Comparison of ENCODE assay signal across 16 cellular contexts in genomic region chr11:68506908-68507307, GRCh38. TPM values are rescaled to one million over a fixed set of nuclear protein-coding genes. Genes with fewer than 3 reads are reported as not detected.
DNase-seq lines count a peak whose midpoint lies in the region; ATAC-seq and TF ChIP-seq lines count a peak whose summit lies in the region.
"Had no signal": no experiment of that assay in that cellular context is flagged by ENCODE, and none has a peak within 500 bp of the region (broad histone marks: within the 10 kb centered on the region; RNA-seq: fewer than 3 reads in every experiment).

No MANE protein-coding gene starts in this region.

- H3K36me3 ChIP-seq in Panc1 (ENCODE audit: control insufficient read depth, insufficient read depth, low read length) = no peaks in the 10 kb centered on the region
- H3K36me3 ChIP-seq: thoracic aorta had no signal

- H3K4me1 Mint-ChIP-seq in immature natural killer cell = peaks cover 82 to 96% of the 10 kb centered on the region in 2 donors
- H3K4me1 Mint-ChIP-seq in activated CD4-positive, alpha-beta T cell treated with anti-CD3 and anti-CD28 coated beads, Interleukin-2, amount 10 ng/mL, durations not matched to agents 24 days and 14 days = peaks cover 40% of the 10 kb centered on the region
- H3K4me1 Mint-ChIP-seq in activated T-cell treated with anti-CD3 and anti-CD28 coated beads, Interleukin-2, amount 50 U/mL, for 24 hours (ENCODE audit: low read depth) = peaks cover 70% of the 10 kb centered on the region

- peak overlapping the region in 3 of 6 donors; percentile 5 to 37 (median 32) for H3K27ac Mint-ChIP-seq in immature natural killer cell
- no peak overlapping the region for H3K27ac Mint-ChIP-seq in activated CD4-positive, alpha-beta T cell treated with anti-CD3 and anti-CD28 coated beads, Interleukin-2, amount 10 ng/mL, durations not matched to agents 24 days and 14 days
- no peak overlapping the region for H3K27ac Mint-ChIP-seq in activated T-cell treated with anti-CD3 and anti-CD28 coated beads, Interleukin-2, amount 50 U/mL, for 24 hours

- peak overlapping the region; percentile 4 to 42 (median 24) for H3K4me3 Mint-ChIP-seq in immature natural killer cell
- H3K4me3 Mint-ChIP-seq in activated CD4-positive, alpha-beta T cell treated with anti-CD3 and anti-CD28 coated beads, Interleukin-2, amount 10 ng/mL, durations not matched to agents 24 days and 14 days = no peak overlapping the region
- no peak overlapping the region for H3K4me3 Mint-ChIP-seq in activated T-cell treated with anti-CD3 and anti-CD28 coated beads, Interleukin-2, amount 50 U/mL, for 24 hours

- TF ChIP-seq CTCF in Panc1 (IDR thresholded peaks at IDR 0.05) = peak; percentile 15; the same call in 1 of the 2 replicates

- intact Hi-C loops in Panc1 (cut with micrococcal nuclease; ENCODE audit: unreplicated experiment) = no loop called here
- intact Hi-C loops in activated CD4-positive, alpha-beta T cell treated with anti-CD3 and anti-CD28 coated beads, Interleukin-2, amount 10 ng/mL, durations not matched to agents 24 days and 14 days (cut with micrococcal nuclease) = no loop called here

- H3K9me3 Mint-ChIP-seq in immature natural killer cell = no peaks in the 10 kb centered on the region
- no peaks in the 10 kb centered on the region for H3K9me3 Mint-ChIP-seq in activated CD4-positive, alpha-beta T cell treated with anti-CD3 and anti-CD28 coated beads, Interleukin-2, amount 10 ng/mL, durations not matched to agents 24 days and 14 days
- no peaks in the 10 kb centered on the region for H3K9me3 Mint-ChIP-seq in activated T-cell treated with anti-CD3 and anti-CD28 coated beads, Interleukin-2, amount 50 U/mL, for 24 hours

- ATAC-seq in Panc1 = no peak
- no peak for ATAC-seq in HG03196 (IDR thresholded peaks at IDR 0.05; ENCODE audit: unreplicated experiment)
- ATAC-seq: left ventricle myocardium superior had no signal

- no peaks in the 10 kb centered on the region for H3K27me3 ChIP-seq in Panc1 (ENCODE audit: control insufficient read depth, insufficient read depth, low read length)

- H3K4me1 ChIP-seq in Panc1 (ENCODE audit: control insufficient read depth, insufficient read depth, low read length) = peaks cover 43% of the 10 kb centered on the region

- in situ Hi-C loops in Panc1 (cut with HindIII; ENCODE audit: low pct_unique_long_range_greater_than_20kb, low sequenced_read_pairs) = no loop called here

- H3K9me3 ChIP-seq in Panc1 (ENCODE audit: control insufficient read depth, insufficient read depth, low read depth, low read length) = no peaks in the 10 kb centered on the region
- H3K9me3 ChIP-seq: thoracic aorta had no signal

- no TSS peak for BruUV-seq in Panc1 (replicated peaks; lab: Mats Ljungman, UMichigan)

- DNase-seq in DMS 273 (lab: John Stamatoyannopoulos, UW; ENCODE audit: unreplicated experiment) (peak; percentile 14), DMS 273 treated with DMSO at 0.1 percent for 48 hours (lab: John Stamatoyannopoulos, UW) (no peak), HEK293T (ENCODE audit: extremely low spot score) (peak; percentile 21), Panc1 (ENCODE audit: low read depth, low spot score) (no peak), immature natural killer cell (no peak)
- no peak for DNase-seq in activated CD4-positive, alpha-beta T cell treated with anti-CD3 and anti-CD28 coated beads, Interleukin-2, amount 10 ng/mL, durations not matched to agents 24 days and 14 days
- no peak for DNase-seq in activated T-cell treated with anti-CD3 and anti-CD28 coated beads, Interleukin-2, amount 50 U/mL, for 24 hours
- DNase-seq: activated CD4-positive, CD25-positive, alpha-beta regulatory T cell treated with anti-CD3 and anti-CD28 coated beads, Interleukin-2, amount 50 U/mL, for 72 hours; activated T-cell treated with anti-CD3 and anti-CD28 coated beads, Interleukin-2, amount 50 U/mL, for 48 hours; effector memory CD4-positive, alpha-beta T cell; left ventricle myocardium superior; NCI-H1048; NCI-H774 had no signal

- no peak overlapping the region for H3K4me3 ChIP-seq in Panc1 (ENCODE audit: low read depth in 2 of 2, low read length in 2 of 2)
- H3K4me3 ChIP-seq: thoracic aorta had no signal

- H3K27ac ChIP-seq in Panc1 (ENCODE audit: low read length) = no peak overlapping the region
- H3K27ac ChIP-seq: 22Rv1, thoracic aorta had no signal

- H3K27me3 Mint-ChIP-seq in immature natural killer cell (ENCODE audit: low read depth in 3 of 3) = peaks cover 0 to 1% (median 0%) of the 10 kb centered on the region in 3 donors
- H3K27me3 Mint-ChIP-seq in activated CD4-positive, alpha-beta T cell treated with anti-CD3 and anti-CD28 coated beads, Interleukin-2, amount 10 ng/mL, durations not matched to agents 24 days and 14 days = no peaks in the 10 kb centered on the region
- H3K27me3 Mint-ChIP-seq in activated T-cell treated with anti-CD3 and anti-CD28 coated beads, Interleukin-2, amount 50 U/mL, for 24 hours = no peaks in the 10 kb centered on the region

- POLR2A ChIA-PET in HEK293T (lab: Yijun Ruan, JAX) (interaction anchor here (1.1 kb wide), 1 partner anchor 45 kb away, joined by 3 read pairs; no protein-coding TSS in a partner anchor), Panc1 (lab: Charles Lee) (no interaction called here)

- CTCF ChIA-PET in HEK293T (lab: Yijun Ruan, JAX) (no interaction called here), Panc1 (lab: Charles Lee) (interaction anchor here (0.6 kb wide), 1 partner anchor 79 kb away, joined by 7 read pairs; no protein-coding TSS in a partner anchor)

- peaks cover 0 to 1% (median 0%) of the 10 kb centered on the region in 3 donors for H3K36me3 Mint-ChIP-seq in immature natural killer cell
- peaks cover 19% of the 10 kb centered on the region for H3K36me3 Mint-ChIP-seq in activated CD4-positive, alpha-beta T cell treated with anti-CD3 and anti-CD28 coated beads, Interleukin-2, amount 10 ng/mL, durations not matched to agents 24 days and 14 days (ENCODE audit: low read depth)
- H3K36me3 Mint-ChIP-seq in activated T-cell treated with anti-CD3 and anti-CD28 coated beads, Interleukin-2, amount 50 U/mL, for 24 hours (ENCODE audit: low read depth) = peaks cover 54% of the 10 kb centered on the region

TF ChIP-seq in HEK293T, 16 proteins besides CTCF, POLR2A, EP300 and RAD21:
- TF ChIP-seq SP1 (IDR thresholded peaks at IDR 0.05) (no peak), ZNF384 (IDR thresholded peaks at IDR 0.05) (no peak), FOXM1 (IDR thresholded peaks at IDR 0.05; ENCODE audit: borderline replicate concordance) (no peak), ELF4 (IDR thresholded peaks at IDR 0.05) (no peak), LEF1 (IDR thresholded peaks at IDR 0.05; ENCODE audit: borderline replicate concordance) (no peak), FOXK2 (IDR thresholded peaks at IDR 0.05) (no peak), ARNT (IDR thresholded peaks at IDR 0.05) (no peak), NFRKB (IDR thresholded peaks at IDR 0.05) (no peak), L3MBTL2 (conservative IDR thresholded peaks at IDR 0.05) (no peak), BHLHE40 (IDR thresholded peaks at IDR 0.05; ENCODE audit: borderline replicate concordance) (no peak), PKNOX1 (IDR thresholded peaks at IDR 0.05) (no peak), FOXA1 (IDR thresholded peaks at IDR 0.05) (no peak), TARDBP (IDR thresholded peaks at IDR 0.05) (no peak), HDGF (IDR thresholded peaks at IDR 0.05; ENCODE audit: borderline replicate concordance) (no peak)

RNA-seq across cellular contexts. Expression of gene PPP6R3, which starts 46.4 kb away (rescaled TPM):
- total RNA-seq in Panc1 (2021; ENCODE audit: unreplicated experiment) = 163 TPM
- 112 TPM for polyA plus RNA-seq in Panc1 (2012; ENCODE audit: insufficient read length)
- polyA plus RNA-seq in immature natural killer cell = 10 to 100 TPM; 18.2 to 48.4 (median 29.8) TPM
- total RNA-seq in activated CD4-positive, alpha-beta T cell treated with anti-CD3 and anti-CD28 coated beads, Interleukin-2, amount 10 ng/mL, durations not matched to agents 24 days and 14 days = 124 and 132 TPM in 2 replicates

Comparison
In these comparisons a context has a peak if more than half of its experiments do, and no peak if none do; other contexts are left out.
1. DNase-seq: peak in DMS 273 (single experiment) and HEK293T (single experiment); none in DMS 273 treated with DMSO at 0.1 percent for 48 hours (single experiment), Panc1 (single experiment), immature natural killer cell (0 of 3), activated CD4-positive, alpha-beta T cell treated with anti-CD3 and anti-CD28 coated beads, Interleukin-2, amount 10 ng/mL, durations not matched to agents 24 days and 14 days (single experiment) and activated T-cell treated with anti-CD3 and anti-CD28 coated beads, Interleukin-2, amount 50 U/mL, for 24 hours (single experiment).
2. H3K4me3 Mint-ChIP-seq: peak in immature natural killer cell (5 of 5); none in activated CD4-positive, alpha-beta T cell treated with anti-CD3 and anti-CD28 coated beads, Interleukin-2, amount 10 ng/mL, durations not matched to agents 24 days and 14 days (single experiment) and activated T-cell treated with anti-CD3 and anti-CD28 coated beads, Interleukin-2, amount 50 U/mL, for 24 hours (single experiment).